ENCODE assay signal across 17 cellular contexts in genomic region chr1:223144914-223145313, GRCh38. TPM values are rescaled to one million over a fixed set of nuclear protein-coding genes. Genes with fewer than 3 reads are reported as not detected.
DNase-seq lines count a peak whose midpoint lies in the region; ATAC-seq and TF ChIP-seq lines count a peak whose summit lies in the region.
"Had no signal": no experiment of that assay in that cellular context is flagged by ENCODE, and none has a peak within 500 bp of the region (broad histone marks: within the 10 kb centered on the region; RNA-seq: fewer than 3 reads in every experiment).

No MANE protein-coding gene starts in this region.

- H3K4me1 ChIP-seq in Caco-2, result peaks cover 16% of the 10 kb centered on the region

- H3K4me3 ChIP-seq in Caco-2 (ENCODE audit: low read depth, low read length), result no peak overlapping the region

- no peaks in the 10 kb centered on the region for H3K27me3 ChIP-seq in Caco-2 (replicated peaks; ENCODE audit: control insufficient read depth, insufficient read depth, low read length)

- POLR2A ChIA-PET in Caco-2 (lab: Charles Lee), result no interaction called here

- H3K36me3 Mint-ChIP-seq in Caco-2 (ENCODE audit: insufficient read depth, unreplicated experiment) (no peaks in the 10 kb centered on the region), neural crest cell (ENCODE audit: low read depth) (no peaks in the 10 kb centered on the region)
- H3K36me3 Mint-ChIP-seq in central memory CD8-positive, alpha-beta T cell (ENCODE audit: insufficient read depth), result no peaks in the 10 kb centered on the region
- H3K36me3 Mint-ChIP-seq: CD8-positive, alpha-beta T cell had no signal

- no peaks in the 10 kb centered on the region for H3K36me3 ChIP-seq in Caco-2 (ENCODE audit: control insufficient read depth, insufficient read depth, low read length)

- H3K27me3 Mint-ChIP-seq in Caco-2 (ENCODE audit: insufficient read depth, unreplicated experiment) (no peaks in the 10 kb centered on the region), neural crest cell (ENCODE audit: low read depth) (peaks cover 20% of the 10 kb centered on the region)
- H3K27me3 Mint-ChIP-seq in central memory CD8-positive, alpha-beta T cell, result no peaks in the 10 kb centered on the region

- peak overlapping the region; percentile 3 for H3K4me3 Mint-ChIP-seq in Caco-2 (ENCODE audit: unreplicated experiment)
- peak overlapping the region; percentile 16 for H3K4me3 Mint-ChIP-seq in central memory CD8-positive, alpha-beta T cell
- peak overlapping the region; percentile 64 for H3K4me3 Mint-ChIP-seq in neural crest cell

- no peak for ATAC-seq in central memory CD8-positive, alpha-beta T cell (replicated peaks; ENCODE audit: extremely low read depth, poor library complexity, severe bottlenecking)
- no peak for ATAC-seq in HG03025 (IDR thresholded peaks at IDR 0.05; ENCODE audit: low FRiP score, unreplicated experiment)
- no peak for ATAC-seq in HG02973 (IDR thresholded peaks at IDR 0.05; ENCODE audit: unreplicated experiment)
- ATAC-seq: CD8-positive, alpha-beta T cell; HCT116; HepG2 had no signal

- intact Hi-C loops in Caco-2 (cut with micrococcal nuclease; ENCODE audit: unreplicated experiment), result no loop called here

- H3K27ac Mint-ChIP-seq in Caco-2 (ENCODE audit: unreplicated experiment) (no peak overlapping the region), neural crest cell (ENCODE audit: unreplicated experiment) (no peak overlapping the region)
- no peak overlapping the region for H3K27ac Mint-ChIP-seq in central memory CD8-positive, alpha-beta T cell (ENCODE audit: low read depth)
- H3K27ac Mint-ChIP-seq: CD8-positive, alpha-beta T cell had no signal

- CTCF ChIA-PET in Caco-2 (lab: Charles Lee), result interaction anchor here (2.6 kb wide), 1 partner anchor 11 kb away, joined by 20 read pairs; no protein-coding TSS in a partner anchor

- BruUV-seq in Caco-2 (replicated peaks; lab: Mats Ljungman, UMichigan), result no TSS peak

- peaks cover 7% of the 10 kb centered on the region for H3K4me1 Mint-ChIP-seq in Caco-2 (ENCODE audit: low read depth, unreplicated experiment)
- H3K4me1 Mint-ChIP-seq in central memory CD8-positive, alpha-beta T cell, result peaks cover 18% of the 10 kb centered on the region
- peaks cover 21% of the 10 kb centered on the region for H3K4me1 Mint-ChIP-seq in neural crest cell

- TF ChIP-seq CTCF in Caco-2 (IDR thresholded peaks at IDR 0.05; ENCODE audit: insufficient read depth in 1 of 2, low read depth in 1 of 2, low read length in 1 of 2, severe bottlenecking in 1 of 2, unreplicated experiment in 1 of 2), result no peak
- no peak for TF ChIP-seq CTCF in neural crest cell (conservative IDR thresholded peaks at IDR 0.05)

- no peaks in the 10 kb centered on the region for H3K9me3 ChIP-seq in Caco-2

- DNase-seq in CD1c-positive myeloid dendritic cell (ENCODE audit: extremely low spot score), result peak; percentile 48
- DNase-seq in Caco-2, result no peak
- no peak for DNase-seq in central memory CD8-positive, alpha-beta T cell (ENCODE audit: low spot score in 2 of 2)
- DNase-seq in neural crest cell (ENCODE audit: low read depth, low spot score), result no peak
- DNase-seq in NCI-H2107 treated with DMSO at 0.1 percent for 48 hours (lab: John Stamatoyannopoulos, UW; ENCODE audit: unreplicated experiment), result no peak
- DNase-seq: CD8-positive, alpha-beta T cell; DMS79; GOT3; Karpas-422; NCI-H1417 treated with DMSO at 0.1 percent for 48 hours; NCI-H187 treated with DMSO at 0.1 percent for 48 hours; NCI-H345; NCI-H524 treated with DMSO at 0.1 percent for 48 hours had no signal

- H3K9me3 Mint-ChIP-seq in Caco-2 (ENCODE audit: unreplicated experiment) (no peaks in the 10 kb centered on the region), neural crest cell (peaks cover 18% of the 10 kb centered on the region)
- H3K9me3 Mint-ChIP-seq in central memory CD8-positive, alpha-beta T cell, result peaks cover 11% of the 10 kb centered on the region
- H3K9me3 Mint-ChIP-seq: CD8-positive, alpha-beta T cell had no signal

RNA-seq across cellular contexts. Expression of gene TLR5, which starts 1.9 kb away (rescaled TPM):
- total RNA-seq in Caco-2 (2022) (1.8 TPM in 2 replicates), neural crest cell (0.30 and 0.68 TPM in 2 replicates)
- total RNA-seq: HepG2 had no signal

Comparison
In these comparisons a context has a peak if more than half of its experiments do, and no peak if none do; other contexts are left out.
1. H3K4me3 Mint-ChIP-seq: peak in every context shown above with its lines; median percentile 64 in neural crest cell; 16 in central memory CD8-positive, alpha-beta T cell; 3 in Caco-2.